In genomic region chr20:48826480-48826879, GRCh38 we compare ENCODE assay signal across 9 cellular contexts. TPM values are rescaled to one million over a fixed set of nuclear protein-coding genes. Genes with fewer than 3 reads are reported as not detected.
DNase-seq lines count a peak whose midpoint lies in the region; ATAC-seq and TF ChIP-seq lines count a peak whose summit lies in the region.
"Not testable (repeated sequence)": the region's sequence is repeated elsewhere in the genome, so short reads cannot be mapped to it uniquely, and the experiment has no call there.
"Had no signal": no experiment of that assay in that cellular context is flagged by ENCODE, and none has a peak within 500 bp of the region (broad histone marks: within the 10 kb centered on the region; RNA-seq: fewer than 3 reads in every experiment).

No MANE protein-coding gene starts in this region.

- TF ChIP-seq CTCF in left lung (IDR thresholded peaks at IDR 0.05); osteoblast (IDR thresholded peaks at IDR 0.05; ENCODE audit: extremely low read depth, low read depth, low read length); suprapubic skin (IDR thresholded peaks at IDR 0.05): not testable (repeated sequence)

- H3K9me3 ChIP-seq in BLaER1; HUES6 (ENCODE audit: control insufficient read depth, insufficient read depth, low read depth, low read length); left lung; osteoblast (ENCODE audit: low read depth, low read length); suprapubic skin: not testable (repeated sequence)

- not testable (repeated sequence) for DNase-seq in activated CD4-positive, alpha-beta T cell treated with anti-CD3 and anti-CD28 coated beads for 36 hours; left lung; osteoblast (ENCODE audit: insufficient read length, low spot score, missing footprints); suprapubic skin (ENCODE audit: low spot score in 2 of 2)
- DNase-seq in astrocyte of the hippocampus (ENCODE audit: low read depth, low spot score) = peak; percentile 26
- DNase-seq in erythroblast (lab: John Stamatoyannopoulos, UW) = peak; percentile 39 to 40

- H3K27ac ChIP-seq in BLaER1; HUES6 (ENCODE audit: low read depth, low read length); osteoblast (ENCODE audit: low read depth, low read length): not testable (repeated sequence)
- H3K27ac ChIP-seq in left lung = peak overlapping the region; percentile 72 to 97
- H3K27ac ChIP-seq in suprapubic skin = peak overlapping the region; percentile 31

- H4K20me1 ChIP-seq in BLaER1 = peaks cover 24% of the 10 kb centered on the region
- H4K20me1 ChIP-seq in osteoblast (ENCODE audit: insufficient read depth, low read length) = not testable (repeated sequence)

- not testable (repeated sequence) for H2AFZ ChIP-seq in osteoblast (ENCODE audit: low read length)

- not testable (repeated sequence) for H3K36me3 Mint-ChIP-seq in activated CD4-positive, alpha-beta T cell treated with anti-CD3 and anti-CD28 coated beads for 36 hours (ENCODE audit: low read depth)

- H3K9ac ChIP-seq in BLaER1 = not testable (repeated sequence)
- peak overlapping the region; percentile 34 for H3K9ac ChIP-seq in HUES6 (ENCODE audit: low read length)

- TF ChIP-seq EP300 in suprapubic skin (IDR thresholded peaks at IDR 0.05) = not testable (repeated sequence)

- POLR2A ChIA-PET in activated CD4-positive, alpha-beta T cell treated with anti-CD3 and anti-CD28 coated beads for 36 hours (lab: Charles Lee) = interaction anchor here (0.6 to 1.6 kb wide), 3 partner anchors 57 to 1226 kb away, joined by 3 read pairs; no protein-coding TSS in a partner anchor

- H3K4me3 ChIP-seq in BLaER1 = peak overlapping the region; percentile 79; the same call in 1 of the 2 replicates
- peak overlapping the region; percentile 94 for H3K4me3 ChIP-seq in HUES6 (ENCODE audit: low read depth, low read length)
- peak overlapping the region; percentile 42 to 78 for H3K4me3 ChIP-seq in left lung
- peak overlapping the region; percentile 2 for H3K4me3 ChIP-seq in osteoblast (ENCODE audit: insufficient read depth, low read length)
- peak overlapping the region; percentile 71 for H3K4me3 ChIP-seq in suprapubic skin

- ATAC-seq in activated CD4-positive, alpha-beta T cell treated with anti-CD3 and anti-CD28 coated beads for 36 hours; left lung: not testable (repeated sequence)

- H3K27me3 Mint-ChIP-seq in activated CD4-positive, alpha-beta T cell treated with anti-CD3 and anti-CD28 coated beads for 36 hours = peaks cover 21% of the 10 kb centered on the region

- 40% methylated on average over 17 of the region's 17 CpGs for WGBS in suprapubic skin

- peak overlapping the region; percentile 88 for H3K4me3 Mint-ChIP-seq in activated CD4-positive, alpha-beta T cell treated with anti-CD3 and anti-CD28 coated beads for 36 hours

- intact Hi-C loops in activated CD4-positive, alpha-beta T cell treated with anti-CD3 and anti-CD28 coated beads for 36 hours (cut with DNase I, micrococcal nuclease) = loop anchor here in 1 of 2 experiments (2.0 to 5.0 kb wide), 2 partner anchors 81 to 110 kb away; no protein-coding TSS in a partner anchor
- intact Hi-C loops in left lung (cut with DNase I) = loop anchor here in 1 of 2 donors (10.0 kb wide), 1 partner anchor 52 kb away; no protein-coding TSS in a partner anchor

- CTCF ChIA-PET in activated CD4-positive, alpha-beta T cell treated with anti-CD3 and anti-CD28 coated beads for 36 hours (lab: Charles Lee) = interaction anchor here (0.7 to 1.7 kb wide), 3 partner anchors 166 to 194 kb away, joined by 3 to 5 read pairs (median 3); no protein-coding TSS in a partner anchor

- not testable (repeated sequence) for H3K9me3 Mint-ChIP-seq in activated CD4-positive, alpha-beta T cell treated with anti-CD3 and anti-CD28 coated beads for 36 hours (ENCODE audit: low read depth)

- not testable (repeated sequence) for TF ChIP-seq POLR2A in erythroblast (IDR thresholded peaks at IDR 0.05; ENCODE audit: low read length); suprapubic skin (IDR thresholded peaks at IDR 0.05)

- H3K36me3 ChIP-seq in BLaER1; HUES6 (ENCODE audit: control insufficient read depth, insufficient read depth, low read length); left lung; osteoblast (ENCODE audit: insufficient read depth, low read length); suprapubic skin: not testable (repeated sequence)

- H3K27me3 ChIP-seq in BLaER1 (peaks cover 46% of the 10 kb centered on the region), HUES6 (ENCODE audit: control insufficient read depth, insufficient read depth, low read length) (peaks cover 60% of the 10 kb centered on the region), left lung (peaks cover 14 to 81% of the 10 kb centered on the region in 2 donors), suprapubic skin (peaks cover 19% of the 10 kb centered on the region)
- not testable (repeated sequence) for H3K27me3 ChIP-seq in osteoblast (ENCODE audit: insufficient read depth, low read length)

- H3K4me2 ChIP-seq in BLaER1 = peak overlapping the region; percentile 98
- peak overlapping the region; percentile 79 for H3K4me2 ChIP-seq in osteoblast (ENCODE audit: insufficient read depth, low read length)

- not testable (repeated sequence) for H3K79me2 ChIP-seq in osteoblast (ENCODE audit: insufficient read depth, low read length)

- H3K4me1 ChIP-seq in BLaER1 (peaks cover 57% of the 10 kb centered on the region), HUES6 (ENCODE audit: control insufficient read depth, insufficient read depth, low read length) (peaks cover 16% of the 10 kb centered on the region), left lung (peaks cover 7 to 74% of the 10 kb centered on the region in 2 donors), osteoblast (ENCODE audit: insufficient read depth, low read length) (peaks cover 39% of the 10 kb centered on the region), suprapubic skin (peaks cover 46% of the 10 kb centered on the region)

- H3K27ac Mint-ChIP-seq in activated CD4-positive, alpha-beta T cell treated with anti-CD3 and anti-CD28 coated beads for 36 hours = peak overlapping the region; percentile 95

- H3K4me1 Mint-ChIP-seq in activated CD4-positive, alpha-beta T cell treated with anti-CD3 and anti-CD28 coated beads for 36 hours = peaks cover 50% of the 10 kb centered on the region

RNA-seq across cellular contexts. Expression of gene PREX1, which starts 1.3 kb away (rescaled TPM):
- total RNA-seq in activated CD4-positive, alpha-beta T cell treated with anti-CD3 and anti-CD28 coated beads for 36 hours = 10 to 100 TPM; 36.5 to 39.2 TPM
- total RNA-seq in left lung = 100 to 1,000 TPM in 1 of 2 donors, 10 to 100 TPM in 1; 40.6 to 111 TPM
- 12.7 and 14.1 TPM in 2 replicates for total RNA-seq in osteoblast
- 10 to 100 TPM in 2 of 4 donors, 1 to 10 TPM in 2; 4.7 to 15.1 (median 10.2) TPM for total RNA-seq in suprapubic skin
- total RNA-seq: MCF 10A had no signal

Comparison
In these comparisons a context has a peak if more than half of its experiments do, and no peak if none do; other contexts are left out.
1. H3K4me3 ChIP-seq: peak in every context shown above with its lines; median percentile 94 in HUES6; 79 in BLaER1; 71 in suprapubic skin; 60 in left lung; 2 in osteoblast.